Comparison of ENCODE assay signal across 25 cellular contexts in the genomic region with DNA sequence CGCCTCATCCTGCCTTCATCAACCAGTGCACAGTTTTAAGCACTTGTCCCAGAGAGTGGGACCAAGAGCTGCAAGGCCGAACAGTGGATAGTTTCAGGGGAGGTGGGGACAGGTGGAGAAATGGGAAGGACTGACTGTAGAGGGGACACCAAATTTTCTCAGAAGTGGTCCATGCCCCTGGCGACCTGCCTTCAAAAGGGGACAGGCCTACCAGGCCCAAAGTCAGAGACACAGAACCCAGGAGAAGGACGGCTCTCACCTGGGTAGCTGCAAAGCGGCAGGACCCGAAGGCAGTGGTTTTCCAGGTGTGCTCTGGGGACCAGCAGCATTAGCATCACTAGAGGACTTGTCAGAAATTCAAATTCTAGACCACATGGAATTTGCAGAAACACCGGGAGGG. TPM values are rescaled to one million over a fixed set of nuclear protein-coding genes. Genes with fewer than 3 reads are reported as not detected.
DNase-seq lines count a peak whose midpoint lies in the region; ATAC-seq, FAIRE-seq and TF ChIP-seq lines count a peak whose summit lies in the region.
"Had no signal": no experiment of that assay in that cellular context is flagged by ENCODE, and none has a peak within 500 bp of the region (broad histone marks: within the 10 kb centered on the region; RNA-seq: fewer than 3 reads in every experiment).

No MANE protein-coding gene starts in this region.

- DNase-seq in NCI-H526 (lab: John Stamatoyannopoulos, UW) = peak; percentile 9 to 51
- no peak for DNase-seq in H1 (ENCODE audit: low read depth in 1 of 2, low spot score in 2 of 2)
- no peak for DNase-seq in natural killer cell treated with Interleukin-12 subunit alpha and Interleukin-12 subunit beta and Interleukin-15 and Interleukin-18, amount 100 ng/mL, for 72 hours (ENCODE audit: low spot score)
- DNase-seq in HCEC 1CT = no peak
- no peak for DNase-seq in mesendoderm
- DNase-seq in CD8-positive, alpha-beta memory T cell = no peak
- DNase-seq: ACHN; activated CD4-positive, alpha-beta memory T cell treated with anti-CD3 and anti-CD28 coated beads, Interleukin-2, amount 10 ng/mL, durations not matched to agents 7 days and 5 days; activated naive CD4-positive, alpha-beta T cell treated with anti-CD3 and anti-CD28 coated beads, Interleukin-2, amount 50 U/mL, for 16 hours; activated T-cell treated with anti-CD3 and anti-CD28 coated beads, Interleukin-2, amount 50 U/mL, for 48 hours; CD4-positive, CD25-positive, alpha-beta regulatory T cell; GM23248; NCI-H1092; NCI-H2029 treated with DMSO at 0.1 percent for 48 hours; NCI-H510A; SHP77; stimulated activated CD4-positive, alpha-beta T cell treated with anti-CD3 and anti-CD28 coated beads, Interleukin-12 subunit alpha, Interleukin-12 subunit beta, amount 100 ng/mL, for 4 hours; testis; WERI-Rb-1 had no signal

- WGBS in H1 (ENCODE audit: extremely low coverage in 1 of 2, insufficient coverage in 1 of 2, insufficient read length in 1 of 2, insufficient replicate concordance in 2 of 2, low coverage in 1 of 2, low lambda C conversion rate in 2 of 2, missing lambda C conversion rate in 1 of 2), 2 experiments = 62% methylated on average over 7 of the region's 7 CpGs; no CpG with 5 or more reads in 1 of the 2 experiments
- WGBS in mesendoderm (ENCODE audit: extremely low coverage, insufficient coverage, low lambda C conversion rate) = no CpG with 5 or more reads among the region's 7 CpGs

- no peak for FAIRE-seq in H1 (lab: Jason Lieb, UNC)
- FAIRE-seq: colon, endothelial cell of umbilical vein had no signal

- H3K23me2 ChIP-seq in H1 (ENCODE audit: low read depth, low read length) = peaks cover 6% of the 10 kb centered on the region; the same call in 1 of the 2 replicates

- H3K9me3 ChIP-seq in BLaER1 treated with 17β-estradiol and CSF1 and Interleukin-3, amounts not matched to agents 10 nM and 100 nM (replicated peaks in 1 of 11) = no peaks in the 10 kb centered on the region
- H3K9me3 ChIP-seq in H1 (ENCODE audit: insufficient read depth in 2 of 2, low read depth in 1 of 2, low read length in 1 of 2) = no peaks in the 10 kb centered on the region
- H3K9me3 ChIP-seq in CD8-positive, alpha-beta memory T cell (ENCODE audit: low read length) = no peaks in the 10 kb centered on the region
- H3K9me3 ChIP-seq: testis had no signal

- peaks cover 5 to 75% (median 16%) of the 10 kb centered on the region in 11 experiments; a peak in 15 of 22 replicates for H4K20me1 ChIP-seq in BLaER1 treated with 17β-estradiol and CSF1 and Interleukin-3, amounts not matched to agents 10 nM and 100 nM
- peaks cover 0 to 2% of the 10 kb centered on the region in 2 experiments for H4K20me1 ChIP-seq in H1 (replicated peaks in 1 of 2; ENCODE audit: control insufficient read depth in 1 of 2, insufficient read depth in 2 of 2, low read length in 2 of 2)

- H3K79me2 ChIP-seq in H1 (ENCODE audit: control insufficient read depth in 1 of 2, insufficient read depth in 2 of 2, low read length in 2 of 2) (no peaks in the 10 kb centered on the region), mesendoderm (ENCODE audit: control insufficient read depth, insufficient read depth, low read length) (no peaks in the 10 kb centered on the region)

- peaks cover 0 to 36% (median 13%) of the 10 kb centered on the region in 11 experiments; a peak in 11 of 22 replicates for H3K36me3 ChIP-seq in BLaER1 treated with 17β-estradiol and CSF1 and Interleukin-3, amounts not matched to agents 10 nM and 100 nM
- no peaks in the 10 kb centered on the region for H3K36me3 ChIP-seq in H1 (ENCODE audit: control insufficient read depth in 2 of 4, insufficient read depth in 4 of 4, low read length in 3 of 4)
- no peaks in the 10 kb centered on the region for H3K36me3 ChIP-seq in mesendoderm (ENCODE audit: control insufficient read depth, insufficient read depth, low read length)
- H3K36me3 ChIP-seq in CD8-positive, alpha-beta memory T cell (ENCODE audit: insufficient read depth, low read length) = no peaks in the 10 kb centered on the region
- H3K36me3 ChIP-seq: WERI-Rb-1 had no signal

- H4K91ac ChIP-seq in H1 (replicated peaks; ENCODE audit: insufficient read length, low read length) = peak overlapping the region; percentile 78

- TF ChIP-seq POLR2A in H1 (IDR thresholded peaks at IDR 0.05; ENCODE audit: control extremely low read depth in 1 of 2, low read depth in 2 of 2, low read length in 2 of 2) = no peak

- no peaks in the 10 kb centered on the region for H3K27me3 Mint-ChIP-seq in natural killer cell treated with Interleukin-12 subunit alpha and Interleukin-12 subunit beta and Interleukin-15 and Interleukin-18, amount 100 ng/mL, for 72 hours
- no peaks in the 10 kb centered on the region for H3K27me3 Mint-ChIP-seq in CD8-positive, alpha-beta memory T cell
- H3K27me3 Mint-ChIP-seq: activated CD4-positive, alpha-beta memory T cell treated with anti-CD3 and anti-CD28 coated beads, Interleukin-2, amount 10 ng/mL, durations not matched to agents 7 days and 5 days; CD4-positive, CD25-positive, alpha-beta regulatory T cell had no signal

- H3K79me1 ChIP-seq in H1 (ENCODE audit: low read depth, low read length) = no peaks in the 10 kb centered on the region
- H3K79me1 ChIP-seq in mesendoderm (ENCODE audit: low read length) = no peaks in the 10 kb centered on the region

- no peak for TF ChIP-seq RAD21 in H1 (IDR thresholded peaks at IDR 0.05 in 1 of 2, conservative IDR thresholded peaks at IDR 0.05 in 1 of 2; ENCODE audit: low read depth in 2 of 2, low read length in 2 of 2)

- peak overlapping the region; percentile 96 to 100 (median 99) for H3K4me2 ChIP-seq in BLaER1 treated with 17β-estradiol and CSF1 and Interleukin-3, amounts not matched to agents 10 nM and 100 nM
- H3K4me2 ChIP-seq in H1 (ENCODE audit: insufficient read depth in 1 of 2, low read depth in 2 of 2, low read length in 2 of 2) = peak overlapping the region; percentile 6 to 33; a peak in 1 of 4 replicates
- H3K4me2 ChIP-seq in mesendoderm (ENCODE audit: low read length) = no peak overlapping the region

- H3K4me3 Mint-ChIP-seq in natural killer cell treated with Interleukin-12 subunit alpha and Interleukin-12 subunit beta and Interleukin-15 and Interleukin-18, amount 100 ng/mL, for 72 hours = peak overlapping the region; percentile 67
- H3K4me3 Mint-ChIP-seq in CD8-positive, alpha-beta memory T cell = peak overlapping the region in 2 of 7 donors; percentile 60 to 68
- H3K4me3 Mint-ChIP-seq: activated CD4-positive, alpha-beta memory T cell treated with anti-CD3 and anti-CD28 coated beads, Interleukin-2, amount 10 ng/mL, durations not matched to agents 7 days and 5 days had no signal

- no peak overlapping the region for H2BK12ac ChIP-seq in H1 (ENCODE audit: low read depth, low read length)

- CTCF ChIA-PET in H1 (lab: Charles Lee; ENCODE audit: partially characterized antibody) = interaction anchor here (0.6 to 3.0 kb wide), 3 partner anchors 24 to 362 kb away, joined by 3 to 15 read pairs (median 3); no protein-coding TSS in a partner anchor
- CTCF ChIA-PET in CD8-positive, alpha-beta memory T cell (lab: Charles Lee) = no interaction called here

- H4K8ac ChIP-seq in H1 (ENCODE audit: extremely low read depth, insufficient read depth, low read length) (no peak overlapping the region), mesendoderm (ENCODE audit: low read depth, low read length) (no peak overlapping the region)

- H3K4me1 ChIP-seq in BLaER1 treated with 17β-estradiol and CSF1 and Interleukin-3, amounts not matched to agents 10 nM and 100 nM = peaks cover 86 to 93% (median 90%) of the 10 kb centered on the region in 10 experiments
- H3K4me1 ChIP-seq in H1 (replicated peaks in 1 of 4; ENCODE audit: control insufficient read depth in 3 of 4, insufficient read depth in 4 of 4, low read length in 3 of 4) = peaks cover 12 to 37% (median 23%) of the 10 kb centered on the region in 4 experiments
- H3K4me1 ChIP-seq in mesendoderm (ENCODE audit: control insufficient read depth, low read depth, low read length) = peaks cover 6% of the 10 kb centered on the region
- H3K4me1 ChIP-seq in CD8-positive, alpha-beta memory T cell (ENCODE audit: insufficient read depth, low read length) = peaks cover 48% of the 10 kb centered on the region

- H2BK5ac ChIP-seq in H1 (ENCODE audit: low read depth, low read length) (no peak overlapping the region), mesendoderm (ENCODE audit: low read length) (no peak overlapping the region)

- no peaks in the 10 kb centered on the region for H3K36me3 Mint-ChIP-seq in natural killer cell treated with Interleukin-12 subunit alpha and Interleukin-12 subunit beta and Interleukin-15 and Interleukin-18, amount 100 ng/mL, for 72 hours
- H3K36me3 Mint-ChIP-seq in CD8-positive, alpha-beta memory T cell = no peaks in the 10 kb centered on the region
- H3K36me3 Mint-ChIP-seq: CD4-positive, CD25-positive, alpha-beta regulatory T cell had no signal

- POLR2A ChIA-PET in H1 (lab: Charles Lee; ENCODE audit: partially characterized antibody) = no interaction called here
- POLR2A ChIA-PET in CD8-positive, alpha-beta memory T cell (lab: Charles Lee) = no interaction called here

- H3K23ac ChIP-seq in H1 (ENCODE audit: insufficient read length) = no peak overlapping the region
- no peak overlapping the region for H3K23ac ChIP-seq in mesendoderm (ENCODE audit: low read length)

- H2BK120ac ChIP-seq in H1 (replicated peaks; ENCODE audit: low read depth, low read length) (no peak overlapping the region), mesendoderm (ENCODE audit: low read depth, low read length) (no peak overlapping the region)

- no peak for TF ChIP-seq EP300 in H1 (IDR thresholded peaks at IDR 0.05; ENCODE audit: borderline replicate concordance in 1 of 2, low read depth in 2 of 2, low read length in 2 of 2)

- H3K14ac ChIP-seq in H1 (ENCODE audit: insufficient read length) = no peak overlapping the region

- H3K4ac ChIP-seq in H1 (replicated peaks; ENCODE audit: insufficient read length, low read depth, low read length) (no peak overlapping the region), mesendoderm (ENCODE audit: low read depth, low read length) (no peak overlapping the region)

- peak overlapping the region; percentile 78 to 95 for H3K27ac Mint-ChIP-seq in natural killer cell treated with Interleukin-12 subunit alpha and Interleukin-12 subunit beta and Interleukin-15 and Interleukin-18, amount 100 ng/mL, for 72 hours
- peak overlapping the region in 3 of 8 donors; percentile 17 to 64 (median 43) for H3K27ac Mint-ChIP-seq in CD8-positive, alpha-beta memory T cell
- H3K27ac Mint-ChIP-seq: activated CD4-positive, alpha-beta memory T cell treated with anti-CD3 and anti-CD28 coated beads, Interleukin-2, amount 10 ng/mL, durations not matched to agents 7 days and 5 days had no signal

- H3K4me1 Mint-ChIP-seq in natural killer cell treated with Interleukin-12 subunit alpha and Interleukin-12 subunit beta and Interleukin-15 and Interleukin-18, amount 100 ng/mL, for 72 hours (ENCODE audit: low read depth in 2 of 2) = peaks cover 57 to 58% of the 10 kb centered on the region in 2 donors
- peaks cover 57 to 73% (median 61%) of the 10 kb centered on the region in 3 donors for H3K4me1 Mint-ChIP-seq in CD8-positive, alpha-beta memory T cell

- H3K9ac ChIP-seq in BLaER1 treated with 17β-estradiol and CSF1 and Interleukin-3, amounts not matched to agents 10 nM and 100 nM = peak overlapping the region; percentile 59 to 99 (median 95); a peak in 18 of 22 replicates
- H3K9ac ChIP-seq in H1 (replicated peaks in 1 of 4; ENCODE audit: extremely low read depth in 1 of 4, low read depth in 3 of 4, low read length in 3 of 4) = no peak overlapping the region
- no peak overlapping the region for H3K9ac ChIP-seq in mesendoderm (ENCODE audit: low read length)
- H3K9ac ChIP-seq: GM23248 had no signal

- H2AK5ac ChIP-seq in H1 (ENCODE audit: low read depth, low read length) (no peak overlapping the region), mesendoderm (ENCODE audit: low read length) (no peak overlapping the region)

- TF ChIP-seq CTCF in H1 (IDR thresholded peaks at IDR 0.05; ENCODE audit: control extremely low read depth in 1 of 3, insufficient read depth in 1 of 3, low read depth in 1 of 3, low read length in 3 of 3) = no peak

- H2BK15ac ChIP-seq in H1 (ENCODE audit: low read length) (peak overlapping the region; percentile 97; the same call in 1 of the 2 replicates), mesendoderm (replicated peaks; ENCODE audit: low read depth) (no peak overlapping the region)

- H3K9me3 Mint-ChIP-seq in natural killer cell treated with Interleukin-12 subunit alpha and Interleukin-12 subunit beta and Interleukin-15 and Interleukin-18, amount 100 ng/mL, for 72 hours = no peaks in the 10 kb centered on the region
- H3K9me3 Mint-ChIP-seq in CD8-positive, alpha-beta memory T cell = no peaks in the 10 kb centered on the region
- H3K9me3 Mint-ChIP-seq: activated CD4-positive, alpha-beta memory T cell treated with anti-CD3 and anti-CD28 coated beads, Interleukin-2, amount 10 ng/mL, durations not matched to agents 7 days and 5 days; CD4-positive, CD25-positive, alpha-beta regulatory T cell had no signal

- H3K4me3 ChIP-seq in BLaER1 treated with 17β-estradiol and CSF1 and Interleukin-3, amounts not matched to agents 10 nM and 100 nM = peak overlapping the region in 6 of 10 experiments; percentile 77 to 98 (median 91); a peak in 12 of 20 replicates
- H3K4me3 ChIP-seq in H1 (ENCODE audit: extremely low read depth in 1 of 4, insufficient read depth in 2 of 4, low read depth in 3 of 4, low read length in 4 of 4) (0 out of 8 replicates have a peak overlapping the region, but pooled peaks of 1 of the 4 experiments have one; percentile 10), mesendoderm (ENCODE audit: low read length) (no peak overlapping the region)
- no peak overlapping the region for H3K4me3 ChIP-seq in CD8-positive, alpha-beta memory T cell (ENCODE audit: low read length)
- H3K4me3 ChIP-seq: GM23248, testis had no signal

- peak overlapping the region; percentile 75; the same call in 1 of the 2 replicates for H3K18ac ChIP-seq in H1 (ENCODE audit: extremely low read depth, low read length)
- no peak overlapping the region for H3K18ac ChIP-seq in mesendoderm (ENCODE audit: low read length)

- H3K56ac ChIP-seq in H1 (replicated peaks; ENCODE audit: insufficient read length, low read depth, low read length) (no peak overlapping the region), mesendoderm (ENCODE audit: low read length) (no peak overlapping the region)

- H4K5ac ChIP-seq in H1 (ENCODE audit: insufficient read length, low read depth, low read length) (peak overlapping the region; percentile 23), mesendoderm (ENCODE audit: low read length) (no peak overlapping the region)

- no peak for ATAC-seq in natural killer cell treated with Interleukin-12 subunit alpha and Interleukin-12 subunit beta and Interleukin-15 and Interleukin-18, amount 100 ng/mL, for 72 hours
- no peak for ATAC-seq in HG03280 (IDR thresholded peaks at IDR 0.05; ENCODE audit: unreplicated experiment)

- H3K27ac ChIP-seq in BLaER1 treated with 17β-estradiol and CSF1 and Interleukin-3, amounts not matched to agents 10 nM and 100 nM = peak overlapping the region in 9 of 11 experiments; percentile 53 to 100 (median 97); a peak in 16 of 22 replicates
- H3K27ac ChIP-seq in H1 (ENCODE audit: low read depth, low read length) (no peak overlapping the region), mesendoderm (ENCODE audit: low read depth, low read length) (no peak overlapping the region)
- H3K27ac ChIP-seq in CD8-positive, alpha-beta memory T cell (ENCODE audit: low read depth, low read length) = no peak overlapping the region
- H3K27ac ChIP-seq: GM23248, testis, WERI-Rb-1 had no signal

- no peak overlapping the region for H2AFZ ChIP-seq in H1 (ENCODE audit: low read length)
- H2AFZ ChIP-seq: GM23248 had no signal

- peak overlapping the region; percentile 80; the same call in 1 of the 2 replicates for H2BK20ac ChIP-seq in H1 (ENCODE audit: low read length)

- no peaks in the 10 kb centered on the region for H3K27me3 ChIP-seq in BLaER1 treated with 17β-estradiol and CSF1 and Interleukin-3, amounts not matched to agents 10 nM and 100 nM
- H3K27me3 ChIP-seq in H1 (replicated peaks in 1 of 4; ENCODE audit: control insufficient read depth in 3 of 4, extremely low read depth in 1 of 4, insufficient read depth in 3 of 4, low read length in 3 of 4) (peaks cover 0 to 4% (median 2%) of the 10 kb centered on the region in 4 experiments; a peak in 3 of 7 replicates), mesendoderm (ENCODE audit: insufficient read depth, low read length, poor library complexity) (no peaks in the 10 kb centered on the region)
- no peaks in the 10 kb centered on the region for H3K27me3 ChIP-seq in CD8-positive, alpha-beta memory T cell (ENCODE audit: insufficient read depth, low read length, poor library complexity, severe bottlenecking)
- H3K27me3 ChIP-seq: testis had no signal

RNA-seq across cellular contexts. Expression of gene TFEB, which starts 5.8 kb away (rescaled TPM):
- 2.3 and 2.4 TPM in 2 replicates for total RNA-seq in H1 (2021; fragmentation: NEBNext Ultra II Directional; extraction: Animal tissue kit (Norgen Biotek cat#: 25700))
- 5.9 and 6.7 TPM in 2 replicates for polyA plus RNA-seq in H1 (2011; rRNA removed)
- polyA plus RNA-seq in H1 (2011; cell fraction: cytosol; rRNA removed) = 4.6 TPM
- polyA plus RNA-seq in H1 (2011; cell fraction: nucleus; rRNA removed) = 7.6 TPM
- 2.1 to 6.8 TPM (median 4.1 TPM) in 4 replicates for polyA plus RNA-seq in H1 (2012, experiment 1 of 2)
- 2.7 TPM for polyA plus RNA-seq in H1 (2012, experiment 2 of 2)
- polyA plus RNA-seq in H1 (2013, experiment 1 of 2) = 0.71 TPM
- 0.61 TPM for polyA plus RNA-seq in H1 (2013, experiment 2 of 2)
- 1.9 and 4.6 TPM in 2 replicates for polyA minus RNA-seq in H1 (2011; rRNA and poly(A)+ RNA removed)
- polyA minus RNA-seq in H1 (2011; cell fraction: cytosol; rRNA and poly(A)+ RNA removed) = 3.2 TPM
- polyA minus RNA-seq in H1 (2011; cell fraction: nucleus; rRNA and poly(A)+ RNA removed) = 2.8 TPM
- 10 to 100 TPM; 36.0 to 40.1 TPM for total RNA-seq in natural killer cell treated with Interleukin-12 subunit alpha and Interleukin-12 subunit beta and Interleukin-15 and Interleukin-18, amount 100 ng/mL, for 72 hours
- polyA plus RNA-seq in mesendoderm (2013, experiment 1 of 2) = 0.11 TPM
- polyA plus RNA-seq in mesendoderm (2013, experiment 2 of 2) = 0.22 TPM
- total RNA-seq in CD8-positive, alpha-beta memory T cell = 10 to 100 TPM; 12.0 to 12.5 TPM
- polyA plus RNA-seq in CD8-positive, alpha-beta memory T cell = 18.8 TPM

RNA-seq across cellular contexts. Expression of gene PGC, which starts 17.6 kb away (rescaled TPM):
- not detected in 2 replicates for total RNA-seq in H1 (2021; fragmentation: NEBNext Ultra II Directional; extraction: Animal tissue kit (Norgen Biotek cat#: 25700))
- 0.09 and 0.25 TPM in 2 replicates for polyA plus RNA-seq in H1 (2011; rRNA removed)
- 0.22 TPM for polyA plus RNA-seq in H1 (2011; cell fraction: cytosol; rRNA removed)
- polyA plus RNA-seq in H1 (2011; cell fraction: nucleus; rRNA removed) = 0.21 TPM
- polyA plus RNA-seq in H1 (2012, experiment 1 of 2) = 0.23 TPM in 1 of 4 replicates, not detected in the others
- polyA plus RNA-seq in H1 (2012, experiment 2 of 2) = 0.13 TPM
- polyA plus RNA-seq in H1 (2013, experiment 1 of 2) = 0.04 TPM
- polyA plus RNA-seq in H1 (2013, experiment 2 of 2) = 0.07 TPM
- not detected in 2 replicates for polyA minus RNA-seq in H1 (2011; rRNA and poly(A)+ RNA removed)
- polyA minus RNA-seq in H1 (2011; cell fraction: cytosol; rRNA and poly(A)+ RNA removed) = not detected
- not detected for polyA minus RNA-seq in H1 (2011; cell fraction: nucleus; rRNA and poly(A)+ RNA removed)
- total RNA-seq in natural killer cell treated with Interleukin-12 subunit alpha and Interleukin-12 subunit beta and Interleukin-15 and Interleukin-18, amount 100 ng/mL, for 72 hours = not detected
- polyA plus RNA-seq in mesendoderm (2013, experiment 1 of 2) = 0.13 TPM
- 0.10 TPM for polyA plus RNA-seq in mesendoderm (2013, experiment 2 of 2)
- not detected for total RNA-seq in CD8-positive, alpha-beta memory T cell
- not detected for polyA plus RNA-seq in CD8-positive, alpha-beta memory T cell
- total RNA-seq: activated CD4-positive, alpha-beta memory T cell treated with anti-CD3 and anti-CD28 coated beads, Interleukin-2, amount 10 ng/mL, durations not matched to agents 7 days and 5 days; CD4-positive, CD25-positive, alpha-beta regulatory T cell; endothelial cell of umbilical vein; GM23248; HT1080; T-helper 1 cell treated with Interleukin-12 subunit alpha and Interleukin-12 subunit beta and Interleukin-4 antibody, amounts not matched to agents 30 ng/mL and 1 ng/mL, for 36 hours had no signal
- polyA plus RNA-seq: CD4-positive, CD25-positive, alpha-beta regulatory T cell; endothelial cell of umbilical vein; GM23248 had no signal

RNA-seq across cellular contexts. Expression of gene FRS3, which starts 50.1 kb away (rescaled TPM):
- 3.4 and 3.9 TPM in 2 replicates for total RNA-seq in H1 (2021; fragmentation: NEBNext Ultra II Directional; extraction: Animal tissue kit (Norgen Biotek cat#: 25700))
- 4.4 and 8.4 TPM in 2 replicates for polyA plus RNA-seq in H1 (2011; rRNA removed)
- 5.4 TPM for polyA plus RNA-seq in H1 (2011; cell fraction: cytosol; rRNA removed)
- 14.9 TPM for polyA plus RNA-seq in H1 (2011; cell fraction: nucleus; rRNA removed)
- polyA plus RNA-seq in H1 (2012, experiment 1 of 2) = 1.3 to 4.2 TPM (median 3.1 TPM) in 4 replicates
- 4.2 TPM for polyA plus RNA-seq in H1 (2012, experiment 2 of 2)
- 2.8 TPM for polyA plus RNA-seq in H1 (2013, experiment 1 of 2)
- 2.5 TPM for polyA plus RNA-seq in H1 (2013, experiment 2 of 2)
- 1.1 and 2.8 TPM in 2 replicates for polyA minus RNA-seq in H1 (2011; rRNA and poly(A)+ RNA removed)
- 3.6 TPM for polyA minus RNA-seq in H1 (2011; cell fraction: cytosol; rRNA and poly(A)+ RNA removed)
- 3.2 TPM for polyA minus RNA-seq in H1 (2011; cell fraction: nucleus; rRNA and poly(A)+ RNA removed)
- 1 to 10 TPM; 7.4 to 9.5 TPM for total RNA-seq in natural killer cell treated with Interleukin-12 subunit alpha and Interleukin-12 subunit beta and Interleukin-15 and Interleukin-18, amount 100 ng/mL, for 72 hours
- polyA plus RNA-seq in mesendoderm (2013, experiment 1 of 2) = 1.7 TPM
- 1.7 TPM for polyA plus RNA-seq in mesendoderm (2013, experiment 2 of 2)
- 1 to 10 TPM; 3.7 to 4.0 TPM for total RNA-seq in CD8-positive, alpha-beta memory T cell
- 4.0 TPM for polyA plus RNA-seq in CD8-positive, alpha-beta memory T cell

RNA-seq across cellular contexts. Expression of gene PRICKLE4, which starts 51.0 kb away (rescaled TPM):
- total RNA-seq in H1 (2021; fragmentation: NEBNext Ultra II Directional; extraction: Animal tissue kit (Norgen Biotek cat#: 25700)) = 0.67 and 1.4 TPM in 2 replicates
- polyA plus RNA-seq in H1 (2011; rRNA removed) = 0.32 and 0.38 TPM in 2 replicates
- 0.32 TPM for polyA plus RNA-seq in H1 (2011; cell fraction: cytosol; rRNA removed)
- 2.4 TPM for polyA plus RNA-seq in H1 (2011; cell fraction: nucleus; rRNA removed)
- polyA plus RNA-seq in H1 (2012, experiment 1 of 2) = 0.41 to 1.4 TPM (median 0.87 TPM) in 4 replicates
- polyA plus RNA-seq in H1 (2012, experiment 2 of 2) = not detected
- 0.57 TPM for polyA plus RNA-seq in H1 (2013, experiment 1 of 2)
- 0.22 TPM for polyA plus RNA-seq in H1 (2013, experiment 2 of 2)
- polyA minus RNA-seq in H1 (2011; rRNA and poly(A)+ RNA removed) = not detected in 2 replicates
- polyA minus RNA-seq in H1 (2011; cell fraction: cytosol; rRNA and poly(A)+ RNA removed) = not detected
- polyA minus RNA-seq in H1 (2011; cell fraction: nucleus; rRNA and poly(A)+ RNA removed) = 2.4 TPM
- total RNA-seq in natural killer cell treated with Interleukin-12 subunit alpha and Interleukin-12 subunit beta and Interleukin-15 and Interleukin-18, amount 100 ng/mL, for 72 hours = not detected
- polyA plus RNA-seq in mesendoderm (2013, experiment 1 of 2) = 0.03 TPM
- polyA plus RNA-seq in mesendoderm (2013, experiment 2 of 2) = 0.11 TPM
- total RNA-seq in CD8-positive, alpha-beta memory T cell = not detected
- polyA plus RNA-seq in CD8-positive, alpha-beta memory T cell = not detected
- total RNA-seq: activated CD4-positive, alpha-beta memory T cell treated with anti-CD3 and anti-CD28 coated beads, Interleukin-2, amount 10 ng/mL, durations not matched to agents 7 days and 5 days; CD4-positive, CD25-positive, alpha-beta regulatory T cell had no signal
- polyA plus RNA-seq: CD4-positive, CD25-positive, alpha-beta regulatory T cell; GM23248 had no signal

RNA-seq across cellular contexts. Expression of gene TOMM6, which starts 57.9 kb away (rescaled TPM):
- 216 and 228 TPM in 2 replicates for total RNA-seq in H1 (2021; fragmentation: NEBNext Ultra II Directional; extraction: Animal tissue kit (Norgen Biotek cat#: 25700))
- polyA plus RNA-seq in H1 (2011; rRNA removed) = 457 and 560 TPM in 2 replicates
- polyA plus RNA-seq in H1 (2011; cell fraction: cytosol; rRNA removed) = 411 TPM
- polyA plus RNA-seq in H1 (2011; cell fraction: nucleus; rRNA removed) = 121 TPM
- polyA plus RNA-seq in H1 (2012, experiment 1 of 2) = 269 to 362 TPM (median 306 TPM) in 4 replicates
- polyA plus RNA-seq in H1 (2012, experiment 2 of 2) = 244 TPM
- 295 TPM for polyA plus RNA-seq in H1 (2013, experiment 1 of 2)
- 293 TPM for polyA plus RNA-seq in H1 (2013, experiment 2 of 2)
- 89.9 and 99.3 TPM in 2 replicates for polyA minus RNA-seq in H1 (2011; rRNA and poly(A)+ RNA removed)
- polyA minus RNA-seq in H1 (2011; cell fraction: cytosol; rRNA and poly(A)+ RNA removed) = 36.2 TPM
- polyA minus RNA-seq in H1 (2011; cell fraction: nucleus; rRNA and poly(A)+ RNA removed) = 41.6 TPM
- total RNA-seq in natural killer cell treated with Interleukin-12 subunit alpha and Interleukin-12 subunit beta and Interleukin-15 and Interleukin-18, amount 100 ng/mL, for 72 hours = 100 to 1,000 TPM; 208 to 284 TPM
- polyA plus RNA-seq in mesendoderm (2013, experiment 1 of 2) = 376 TPM
- polyA plus RNA-seq in mesendoderm (2013, experiment 2 of 2) = 369 TPM
- total RNA-seq in CD8-positive, alpha-beta memory T cell = 100 to 1,000 TPM; 399 to 414 TPM
- 376 TPM for polyA plus RNA-seq in CD8-positive, alpha-beta memory T cell

Comparison
In these comparisons a context has a peak if more than half of its experiments do, and no peak if none do; other contexts are left out.
1. H3K27ac ChIP-seq: peak in BLaER1 treated with 17β-estradiol and CSF1 and Interleukin-3, amounts not matched to agents 10 nM and 100 nM (9 of 11); none in H1 (single experiment), mesendoderm (single experiment) and CD8-positive, alpha-beta memory T cell (single experiment).
2. H3K4me3 ChIP-seq: peak in BLaER1 treated with 17β-estradiol and CSF1 and Interleukin-3, amounts not matched to agents 10 nM and 100 nM (6 of 10); none in mesendoderm (single experiment) and CD8-positive, alpha-beta memory T cell (single experiment).
3. H3K9ac ChIP-seq: peak in BLaER1 treated with 17β-estradiol and CSF1 and Interleukin-3, amounts not matched to agents 10 nM and 100 nM (11 of 11); none in H1 (0 of 4) and mesendoderm (single experiment).
4. DNase-seq: peak in NCI-H526 (2 of 2); none in H1 (0 of 2), natural killer cell treated with Interleukin-12 subunit alpha and Interleukin-12 subunit beta and Interleukin-15 and Interleukin-18, amount 100 ng/mL, for 72 hours (single experiment), HCEC 1CT (single experiment), mesendoderm (single experiment) and CD8-positive, alpha-beta memory T cell (0 of 5).